In genomic region chrX:107628662-107629532, GRCh38 we compare ENCODE assay signal across 1 cellular context.
TF ChIP-seq lines count a peak whose summit lies in the region.

No MANE protein-coding gene starts in this region.

TF ChIP-seq in HEK293, 187 proteins besides CTCF, POLR2A, EP300 and RAD21 (continued from another document and continues in another):
- TF ChIP-seq, protein P1, sequence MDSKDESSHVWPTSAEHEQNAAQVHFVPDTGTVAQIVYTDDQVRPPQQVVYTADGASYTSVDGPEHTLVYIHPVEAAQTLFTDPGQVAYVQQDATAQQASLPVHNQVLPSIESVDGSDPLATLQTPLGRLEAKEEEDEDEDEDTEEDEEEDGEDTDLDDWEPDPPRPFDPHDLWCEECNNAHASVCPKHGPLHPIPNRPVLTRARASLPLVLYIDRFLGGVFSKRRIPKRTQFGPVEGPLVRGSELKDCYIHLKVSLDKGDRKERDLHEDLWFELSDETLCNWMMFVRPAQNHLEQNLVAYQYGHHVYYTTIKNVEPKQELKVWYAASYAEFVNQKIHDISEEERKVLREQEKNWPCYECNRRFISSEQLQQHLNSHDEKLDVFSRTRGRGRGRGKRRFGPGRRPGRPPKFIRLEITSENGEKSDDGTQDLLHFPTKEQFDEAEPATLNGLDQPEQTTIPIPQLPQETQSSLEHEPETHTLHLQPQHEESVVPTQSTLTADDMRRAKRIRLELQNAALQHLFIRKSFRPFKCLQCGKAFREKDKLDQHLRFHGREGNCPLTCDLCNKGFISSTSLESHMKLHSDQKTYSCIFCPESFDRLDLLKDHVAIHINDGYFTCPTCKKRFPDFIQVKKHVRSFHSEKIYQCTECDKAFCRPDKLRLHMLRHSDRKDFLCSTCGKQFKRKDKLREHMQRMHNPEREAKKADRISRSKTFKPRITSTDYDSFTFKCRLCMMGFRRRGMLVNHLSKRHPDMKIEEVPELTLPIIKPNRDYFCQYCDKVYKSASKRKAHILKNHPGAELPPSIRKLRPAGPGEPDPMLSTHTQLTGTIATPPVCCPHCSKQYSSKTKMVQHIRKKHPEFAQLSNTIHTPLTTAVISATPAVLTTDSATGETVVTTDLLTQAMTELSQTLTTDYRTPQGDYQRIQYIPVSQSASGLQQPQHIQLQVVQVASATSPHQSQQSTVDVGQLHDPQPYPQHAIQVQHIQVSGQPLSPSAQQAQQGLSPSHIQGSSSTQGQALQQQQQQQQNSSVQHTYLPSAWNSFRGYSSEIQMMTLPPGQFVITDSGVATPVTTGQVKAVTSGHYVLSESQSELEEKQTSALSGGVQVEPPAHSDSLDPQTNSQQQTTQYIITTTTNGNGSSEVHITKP (tag by site-specific recombination; IDR thresholded peaks at IDR 0.05), result peak; percentile 54; the same call in 1 of the 2 replicates
- TF ChIP-seq REST (tag by site-specific recombination; IDR thresholded peaks at IDR 0.05) (no peak), OVOL3 (tag by site-specific recombination; IDR thresholded peaks at IDR 0.05) (0 out of 2 replicates have a peak, but pooled peaks have one; percentile 38), ZNF518A (tag by site-specific recombination; conservative IDR thresholded peaks at IDR 0.05; ENCODE audit: low read depth) (no peak), ZBTB44 (tag by site-specific recombination; IDR thresholded peaks at IDR 0.05) (no peak), ZFP3 (tag by site-specific recombination; IDR thresholded peaks at IDR 0.05; ENCODE audit: low read depth) (no peak), ZBTB8A (tag by site-specific recombination; IDR thresholded peaks at IDR 0.05) (no peak), ZBTB17 (tag by site-specific recombination; IDR thresholded peaks at IDR 0.05) (0 out of 2 replicates have a peak, but pooled peaks have one; percentile 22), ZNF211 (tag by site-specific recombination; IDR thresholded peaks at IDR 0.05; ENCODE audit: low read depth) (no peak), KLF9 (tag by site-specific recombination; IDR thresholded peaks at IDR 0.05; ENCODE audit: low read depth) (peak; percentile 24; the same call in 1 of the 2 replicates), ZNF580 (tag by site-specific recombination; IDR thresholded peaks at IDR 0.05) (0 out of 2 replicates have a peak, but pooled peaks have one; percentile 13), ZNF140 (tag by site-specific recombination; IDR thresholded peaks at IDR 0.05) (no peak), ZBTB49 (tag by site-specific recombination; IDR thresholded peaks at IDR 0.05; ENCODE audit: low read depth) (no peak), EGR2 (tag by site-specific recombination; IDR thresholded peaks at IDR 0.05; ENCODE audit: low read depth) (no peak), ZNF248 (tag by site-specific recombination; IDR thresholded peaks at IDR 0.05) (no peak), ZNF555 (tag by site-specific recombination; conservative IDR thresholded peaks at IDR 0.05) (no peak), ZFP41 (tag by site-specific recombination; IDR thresholded peaks at IDR 0.05; ENCODE audit: borderline replicate concordance) (no peak), ZBTB7A (tag by site-specific recombination; IDR thresholded peaks at IDR 0.05; ENCODE audit: low read depth) (no peak), ZNF548 (tag by site-specific recombination; IDR thresholded peaks at IDR 0.05) (no peak), KLF10 (tag by site-specific recombination; IDR thresholded peaks at IDR 0.05) (no peak), ZBTB20 (tag by site-specific recombination; IDR thresholded peaks at IDR 0.05) (peak; percentile 17; the same call in 1 of the 2 replicates), ZNF585B (tag by site-specific recombination; IDR thresholded peaks at IDR 0.05) (no peak), ZNF626 (tag by site-specific recombination; IDR thresholded peaks at IDR 0.05) (no peak), ZNF596 (tag by site-specific recombination; IDR thresholded peaks at IDR 0.05) (no peak), ZNF48 (tag by site-specific recombination; IDR thresholded peaks at IDR 0.05) (no peak), ZNF26 (tag by site-specific recombination; IDR thresholded peaks at IDR 0.05) (no peak), ZBTB26 (tag by site-specific recombination; optimal IDR thresholded peaks at IDR 0.05) (peak; percentile 12)
- TF ChIP-seq, protein P2, sequence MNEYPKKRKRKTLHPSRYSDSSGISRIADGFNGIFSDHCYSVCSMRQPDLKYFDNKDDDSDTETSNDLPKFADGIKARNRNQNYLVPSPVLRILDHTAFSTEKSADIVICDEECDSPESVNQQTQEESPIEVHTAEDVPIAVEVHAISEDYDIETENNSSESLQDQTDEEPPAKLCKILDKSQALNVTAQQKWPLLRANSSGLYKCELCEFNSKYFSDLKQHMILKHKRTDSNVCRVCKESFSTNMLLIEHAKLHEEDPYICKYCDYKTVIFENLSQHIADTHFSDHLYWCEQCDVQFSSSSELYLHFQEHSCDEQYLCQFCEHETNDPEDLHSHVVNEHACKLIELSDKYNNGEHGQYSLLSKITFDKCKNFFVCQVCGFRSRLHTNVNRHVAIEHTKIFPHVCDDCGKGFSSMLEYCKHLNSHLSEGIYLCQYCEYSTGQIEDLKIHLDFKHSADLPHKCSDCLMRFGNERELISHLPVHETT (tag by site-specific recombination; IDR thresholded peaks at IDR 0.05), result no peak
- TF ChIP-seq, protein P3, sequence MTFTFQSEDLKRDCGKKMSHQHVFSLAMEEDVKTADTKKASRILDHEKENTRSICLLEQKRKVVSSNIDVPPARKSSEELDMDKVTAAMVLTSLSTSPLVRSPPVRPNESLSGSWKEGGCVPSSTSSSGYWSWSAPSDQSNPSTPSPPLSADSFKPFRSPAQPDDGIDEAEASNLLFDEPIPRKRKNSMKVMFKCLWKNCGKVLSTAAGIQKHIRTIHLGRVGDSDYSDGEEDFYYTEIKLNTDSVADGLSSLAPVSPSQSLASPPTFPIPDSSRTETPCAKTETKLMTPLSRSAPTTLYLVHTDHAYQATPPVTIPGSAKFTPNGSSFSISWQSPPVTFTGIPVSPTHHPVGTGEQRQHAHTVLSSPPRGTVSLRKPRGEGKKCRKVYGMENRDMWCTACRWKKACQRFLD (tag by site-specific recombination; IDR thresholded peaks at IDR 0.05), result no peak
